29 cellular contexts compared by ENCODE assay signal in genomic region chr6:95614094-95614493, GRCh38.
"Had no signal": no experiment of that assay in that cellular context is flagged by ENCODE, and none has a peak within 500 bp of the region (broad histone marks: within the 10 kb centered on the region; RNA-seq: fewer than 3 reads in every experiment).

No MANE protein-coding gene starts in this region.

- H3K4me3 ChIP-seq: adrenal gland, cardiac muscle cell, coronary artery, dorsolateral prefrontal cortex, heart right ventricle, upper lobe of left lung had no signal

- ATAC-seq: heart right ventricle; left ventricle myocardium superior; sciatic nerve; stimulated activated effector memory CD8-positive, alpha-beta T cell treated with anti-CD3 and anti-CD28 coated beads, Interleukin-12 subunit alpha, Interleukin-12 subunit beta, amount 100 ng/mL, for 72 hours had no signal

- H3K9me3 ChIP-seq: adrenal gland, heart right ventricle, neutrophil, upper lobe of left lung had no signal

- H3K4me1 ChIP-seq: adrenal gland, heart right ventricle, upper lobe of left lung had no signal

- H3K36me3 ChIP-seq: adrenal gland, cardiac muscle cell, heart right ventricle, neutrophil, upper lobe of left lung, WERI-Rb-1 had no signal

- H3K27me3 ChIP-seq: adrenal gland, cardiac muscle cell, dorsolateral prefrontal cortex, heart right ventricle, neutrophil, upper lobe of left lung had no signal

- H3K27ac ChIP-seq: adrenal gland, cardiac muscle cell, coronary artery, dorsolateral prefrontal cortex, heart right ventricle, neutrophil, upper lobe of left lung, WERI-Rb-1 had no signal

- DNase-seq: activated CD4-positive, alpha-beta memory T cell treated with anti-CD3 and anti-CD28 coated beads for 36 hours; activated CD4-positive, alpha-beta T cell treated with anti-CD3 and anti-CD28 coated beads, Interleukin-2, amount 10 ng/mL, durations not matched to agents 24 days and 14 days; activated CD4-positive, CD25-positive, alpha-beta regulatory T cell treated with anti-CD3 and anti-CD28 coated beads, Interleukin-2, amount 50 U/mL, for 72 hours; activated CD8-positive, alpha-beta memory T cell treated with anti-CD3 and anti-CD28 coated beads, Interleukin-2, amount 50 U/mL, for 4 hours; activated effector memory CD4-positive, alpha-beta T cell treated with anti-CD3 and anti-CD28 coated beads, Interleukin-2, amount 50 U/mL, for 16 hours; activated naive CD4-positive, alpha-beta T cell treated with anti-CD3 and anti-CD28 coated beads for 36 hours; activated naive CD8-positive, alpha-beta T cell treated with anti-CD3 and anti-CD28 coated beads for 36 hours; activated T-cell treated with anti-CD3 and anti-CD28 coated beads, Interleukin-2, amount 50 U/mL, for 1 hour; adrenal gland; cerebellar nuclear complex; dorsolateral prefrontal cortex; effector memory CD4-positive, alpha-beta T cell; erythroblast; foreskin fibroblast; heart right ventricle; left ventricle myocardium superior; nephron progenitor cell; small intestine; stimulated activated CD4-positive, alpha-beta T cell treated with anti-CD3 and anti-CD28 coated beads, Interleukin-4, amount 100 ng/mL, for 24 hours; substantia nigra; SW 1271; T1000; upper lobe of left lung; WERI-Rb-1 had no signal
